Comparison of ENCODE assay signal across 31 cellular contexts in the genomic region with DNA sequence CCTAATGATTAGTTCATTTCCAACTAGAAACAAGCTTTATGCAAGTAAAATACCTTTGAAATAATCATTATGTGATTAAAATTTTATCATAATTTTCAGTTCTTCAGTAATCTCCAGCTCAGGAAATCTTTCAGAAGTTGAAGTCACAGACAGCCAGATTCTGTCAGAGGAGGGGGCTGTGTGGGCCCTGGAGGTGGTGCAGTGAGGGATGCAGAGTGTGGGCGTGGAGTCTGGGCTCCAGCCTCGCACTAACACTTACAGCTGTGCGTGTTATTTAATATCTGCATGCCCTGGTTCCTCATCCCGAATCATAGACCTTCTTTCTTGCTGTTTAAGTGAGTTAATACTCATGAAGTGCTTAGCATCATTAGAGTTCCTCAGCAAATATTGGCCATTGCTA. TPM values are rescaled to one million over a fixed set of nuclear protein-coding genes. Genes with fewer than 3 reads are reported as not detected.
DNase-seq lines count a peak whose midpoint lies in the region; ATAC-seq lines count a peak whose summit lies in the region.
"Had no signal": no experiment of that assay in that cellular context is flagged by ENCODE, and none has a peak within 500 bp of the region (broad histone marks: within the 10 kb centered on the region; RNA-seq: fewer than 3 reads in every experiment).

No MANE protein-coding gene starts in this region.

- H3K4me3 Mint-ChIP-seq in activated CD4-positive, alpha-beta T cell treated with anti-CD3 and anti-CD28 coated beads for 36 hours = no peak overlapping the region
- no peak overlapping the region for H3K4me3 Mint-ChIP-seq in activated CD4-positive, alpha-beta T cell treated with anti-CD3 and anti-CD28 coated beads, Interleukin-2, amount 10 ng/mL, durations not matched to agents 24 days and 14 days
- peak overlapping the region; percentile 42 for H3K4me3 Mint-ChIP-seq in activated naive CD8-positive, alpha-beta T cell treated with anti-CD3 and anti-CD28 coated beads, Interleukin-2, amount 10 ng/mL, durations not matched to agents 7 days and 5 days
- H3K4me3 Mint-ChIP-seq: B cell, neural progenitor cell had no signal

- no peak for ATAC-seq in activated CD4-positive, alpha-beta T cell treated with anti-CD3 and anti-CD28 coated beads for 36 hours
- ATAC-seq in activated naive CD8-positive, alpha-beta T cell treated with anti-CD3 and anti-CD28 coated beads, Interleukin-2, amount 10 ng/mL, durations not matched to agents 7 days and 5 days (ENCODE audit: low read depth) = no peak
- ATAC-seq: A549, gastroesophageal sphincter, right cardiac atrium had no signal

- no peak overlapping the region for H3K27ac Mint-ChIP-seq in activated CD4-positive, alpha-beta T cell treated with anti-CD3 and anti-CD28 coated beads for 36 hours
- no peak overlapping the region for H3K27ac Mint-ChIP-seq in activated CD4-positive, alpha-beta T cell treated with anti-CD3 and anti-CD28 coated beads, Interleukin-2, amount 10 ng/mL, durations not matched to agents 24 days and 14 days
- H3K27ac Mint-ChIP-seq in activated naive CD8-positive, alpha-beta T cell treated with anti-CD3 and anti-CD28 coated beads, Interleukin-2, amount 10 ng/mL, durations not matched to agents 7 days and 5 days = no peak overlapping the region
- H3K27ac Mint-ChIP-seq: B cell, neural progenitor cell had no signal

- CTCF ChIA-PET in activated CD4-positive, alpha-beta T cell treated with anti-CD3 and anti-CD28 coated beads for 36 hours (lab: Charles Lee) = interaction anchor here (0.7 to 1.1 kb wide), 3 partner anchors 47 to 165 kb away, joined by 3 read pairs; no protein-coding TSS in a partner anchor

- peaks cover 4% of the 10 kb centered on the region for H3K27me3 Mint-ChIP-seq in activated CD4-positive, alpha-beta T cell treated with anti-CD3 and anti-CD28 coated beads for 36 hours
- H3K27me3 Mint-ChIP-seq in activated CD4-positive, alpha-beta T cell treated with anti-CD3 and anti-CD28 coated beads, Interleukin-2, amount 10 ng/mL, durations not matched to agents 24 days and 14 days = peaks cover 12% of the 10 kb centered on the region
- no peaks in the 10 kb centered on the region for H3K27me3 Mint-ChIP-seq in activated naive CD8-positive, alpha-beta T cell treated with anti-CD3 and anti-CD28 coated beads, Interleukin-2, amount 10 ng/mL, durations not matched to agents 7 days and 5 days

- intact Hi-C loops in activated CD4-positive, alpha-beta T cell treated with anti-CD3 and anti-CD28 coated beads for 36 hours (cut with DNase I, micrococcal nuclease) = loop anchor here (2.0 to 10.0 kb wide), 3 partner anchors 41 to 1579 kb away; a partner anchor contains a TSS
- intact Hi-C loops in activated CD4-positive, alpha-beta T cell treated with anti-CD3 and anti-CD28 coated beads, Interleukin-2, amount 10 ng/mL, durations not matched to agents 24 days and 14 days (cut with micrococcal nuclease) = loop anchor here (5.0 kb wide), 1 partner anchor 64 kb away; no protein-coding TSS in a partner anchor

- DNase-seq in activated CD4-positive, alpha-beta T cell treated with anti-CD3 and anti-CD28 coated beads for 36 hours = peak; percentile 25
- DNase-seq in activated CD4-positive, alpha-beta T cell treated with anti-CD3 and anti-CD28 coated beads, Interleukin-2, amount 10 ng/mL, durations not matched to agents 24 days and 14 days = no peak
- peak; percentile 0 to 7 for DNase-seq in stimulated activated CD8-positive, alpha-beta memory T cell treated with anti-CD3 and anti-CD28 coated beads, Interleukin-15, amount 100 ng/mL, for 4 hours (ENCODE audit: low read depth in 2 of 2)
- no peak for DNase-seq in stimulated activated CD8-positive, alpha-beta memory T cell treated with anti-CD3 and anti-CD28 coated beads, Interleukin-4, amount 100 ng/mL, for 48 hours
- DNase-seq in activated naive CD8-positive, alpha-beta T cell treated with anti-CD3 and anti-CD28 coated beads, Interleukin-2, amount 10 ng/mL, durations not matched to agents 7 days and 5 days = no peak
- no peak for DNase-seq in NCI-H1105 (lab: John Stamatoyannopoulos, UW)
- no peak for DNase-seq in OCI-M1 (lab: John Stamatoyannopoulos, UW)
- DNase-seq in cerebellar cortex (ENCODE audit: low spot score) = no peak
- DNase-seq: amniotic stem cell, brain microvascular endothelial cell, COR-L47, DMS53, GDM1, HCEC 1CT, NCI-H2029, NCI-H526 treated with DMSO at 0.1 percent for 48 hours, right cardiac atrium, RPMI8226, spleen, stomach, T-helper 2 cell, thyroid gland had no signal

- peaks cover 35% of the 10 kb centered on the region for H3K4me1 Mint-ChIP-seq in activated CD4-positive, alpha-beta T cell treated with anti-CD3 and anti-CD28 coated beads for 36 hours
- peaks cover 10% of the 10 kb centered on the region for H3K4me1 Mint-ChIP-seq in activated CD4-positive, alpha-beta T cell treated with anti-CD3 and anti-CD28 coated beads, Interleukin-2, amount 10 ng/mL, durations not matched to agents 24 days and 14 days
- H3K4me1 Mint-ChIP-seq in activated naive CD8-positive, alpha-beta T cell treated with anti-CD3 and anti-CD28 coated beads, Interleukin-2, amount 10 ng/mL, durations not matched to agents 7 days and 5 days = peaks cover 21% of the 10 kb centered on the region

- POLR2A ChIA-PET in activated CD4-positive, alpha-beta T cell treated with anti-CD3 and anti-CD28 coated beads for 36 hours (lab: Charles Lee) = interaction anchor here (0.7 kb wide), 1 partner anchor 34 kb away, joined by 7 read pairs; no protein-coding TSS in a partner anchor
- POLR2A ChIA-PET in activated naive CD8-positive, alpha-beta T cell treated with anti-CD3 and anti-CD28 coated beads, Interleukin-2, amount 10 ng/mL, durations not matched to agents 7 days and 5 days (lab: Charles Lee) = interaction anchor here (1.7 kb wide), 1 partner anchor 156 kb away, joined by 4 read pairs; a partner anchor contains a TSS

- no peaks in the 10 kb centered on the region for H3K36me3 Mint-ChIP-seq in activated CD4-positive, alpha-beta T cell treated with anti-CD3 and anti-CD28 coated beads for 36 hours (ENCODE audit: low read depth)
- no peaks in the 10 kb centered on the region for H3K36me3 Mint-ChIP-seq in activated CD4-positive, alpha-beta T cell treated with anti-CD3 and anti-CD28 coated beads, Interleukin-2, amount 10 ng/mL, durations not matched to agents 24 days and 14 days (ENCODE audit: low read depth)
- H3K36me3 Mint-ChIP-seq in activated naive CD8-positive, alpha-beta T cell treated with anti-CD3 and anti-CD28 coated beads, Interleukin-2, amount 10 ng/mL, durations not matched to agents 7 days and 5 days = peaks cover 5% of the 10 kb centered on the region
- H3K36me3 Mint-ChIP-seq: neural progenitor cell had no signal

- H3K9me3 Mint-ChIP-seq in activated CD4-positive, alpha-beta T cell treated with anti-CD3 and anti-CD28 coated beads for 36 hours (ENCODE audit: low read depth) = no peaks in the 10 kb centered on the region
- no peaks in the 10 kb centered on the region for H3K9me3 Mint-ChIP-seq in activated CD4-positive, alpha-beta T cell treated with anti-CD3 and anti-CD28 coated beads, Interleukin-2, amount 10 ng/mL, durations not matched to agents 24 days and 14 days
- H3K9me3 Mint-ChIP-seq in activated naive CD8-positive, alpha-beta T cell treated with anti-CD3 and anti-CD28 coated beads, Interleukin-2, amount 10 ng/mL, durations not matched to agents 7 days and 5 days = peaks cover 5% of the 10 kb centered on the region
- H3K9me3 Mint-ChIP-seq: neural progenitor cell had no signal

RNA-seq across cellular contexts. Expression of a gene that starts 23.9 kb away (rescaled TPM):
- total RNA-seq in activated CD4-positive, alpha-beta T cell treated with anti-CD3 and anti-CD28 coated beads for 36 hours = not detected
- total RNA-seq in activated CD4-positive, alpha-beta T cell treated with anti-CD3 and anti-CD28 coated beads, Interleukin-2, amount 10 ng/mL, durations not matched to agents 24 days and 14 days = not detected in 2 replicates
- under 1 TPM; 0.58 to 0.99 TPM for total RNA-seq in activated naive CD8-positive, alpha-beta T cell treated with anti-CD3 and anti-CD28 coated beads, Interleukin-2, amount 10 ng/mL, durations not matched to agents 7 days and 5 days
- total RNA-seq: B cell, endothelial cell of umbilical vein, fibroblast of lung, HT-29, lung microvascular endothelial cell, MCF 10A, stomach, thyroid gland had no signal

RNA-seq across cellular contexts. Expression of a gene that starts 35.8 kb away (rescaled TPM):
- total RNA-seq in activated CD4-positive, alpha-beta T cell treated with anti-CD3 and anti-CD28 coated beads for 36 hours = 10 to 100 TPM; 13.4 to 16.5 TPM
- total RNA-seq in activated CD4-positive, alpha-beta T cell treated with anti-CD3 and anti-CD28 coated beads, Interleukin-2, amount 10 ng/mL, durations not matched to agents 24 days and 14 days = 19.5 and 21.4 TPM in 2 replicates
- 10 to 100 TPM; 11.6 to 13.7 TPM for total RNA-seq in activated naive CD8-positive, alpha-beta T cell treated with anti-CD3 and anti-CD28 coated beads, Interleukin-2, amount 10 ng/mL, durations not matched to agents 7 days and 5 days

RNA-seq across cellular contexts. Expression of a gene that starts 35.8 kb away (rescaled TPM):
- total RNA-seq in activated CD4-positive, alpha-beta T cell treated with anti-CD3 and anti-CD28 coated beads for 36 hours = 10 to 100 TPM; 10.8 to 12.2 TPM
- total RNA-seq in activated CD4-positive, alpha-beta T cell treated with anti-CD3 and anti-CD28 coated beads, Interleukin-2, amount 10 ng/mL, durations not matched to agents 24 days and 14 days = 11.2 and 11.6 TPM in 2 replicates
- total RNA-seq in activated naive CD8-positive, alpha-beta T cell treated with anti-CD3 and anti-CD28 coated beads, Interleukin-2, amount 10 ng/mL, durations not matched to agents 7 days and 5 days = 10 to 100 TPM; 12.1 to 12.8 TPM

Comparison
In these comparisons a context has a peak if more than half of its experiments do, and no peak if none do; other contexts are left out.
1. DNase-seq: peak in activated CD4-positive, alpha-beta T cell treated with anti-CD3 and anti-CD28 coated beads for 36 hours (single experiment) and stimulated activated CD8-positive, alpha-beta memory T cell treated with anti-CD3 and anti-CD28 coated beads, Interleukin-15, amount 100 ng/mL, for 4 hours (2 of 2); none in activated CD4-positive, alpha-beta T cell treated with anti-CD3 and anti-CD28 coated beads, Interleukin-2, amount 10 ng/mL, durations not matched to agents 24 days and 14 days (single experiment), stimulated activated CD8-positive, alpha-beta memory T cell treated with anti-CD3 and anti-CD28 coated beads, Interleukin-4, amount 100 ng/mL, for 48 hours (single experiment), activated naive CD8-positive, alpha-beta T cell treated with anti-CD3 and anti-CD28 coated beads, Interleukin-2, amount 10 ng/mL, durations not matched to agents 7 days and 5 days (single experiment), NCI-H1105 (single experiment), OCI-M1 (single experiment) and cerebellar cortex (single experiment).